In genomic region chr15:75930866-75931265, GRCh38 we compare ENCODE assay signal across 10 cellular contexts.
"Had no signal": no experiment of that assay in that cellular context is flagged by ENCODE, and none has a peak within 500 bp of the region (broad histone marks: within the 10 kb centered on the region; RNA-seq: fewer than 3 reads in every experiment).

No MANE protein-coding gene starts in this region.

- H3K27ac Mint-ChIP-seq: HFFc6 had no signal

- H3K9me3 Mint-ChIP-seq: HFFc6 had no signal

- DNase-seq: GM23248, GOT3, H7, HFFc6, IMR-90, KG1 had no signal

- H3K27ac ChIP-seq: GM23248 had no signal

- FAIRE-seq: HTR-8/SVneo, K562 had no signal

- H3K4me3 ChIP-seq: GM23248, HAP-1, K562 had no signal

- H2AFZ ChIP-seq: GM23248 had no signal

- ATAC-seq: HCT116, K562 had no signal

- H3K9me3 ChIP-seq: HAP-1 had no signal

- H3K4me3 Mint-ChIP-seq: HFFc6 had no signal

- H3K9ac ChIP-seq: GM23248 had no signal
